Comparison of ENCODE assay signal across 17 cellular contexts in genomic region chr2:58137221-58137620, GRCh38.
DNase-seq lines count a peak whose midpoint lies in the region; ATAC-seq and TF ChIP-seq lines count a peak whose summit lies in the region.
"Had no signal": no experiment of that assay in that cellular context is flagged by ENCODE, and none has a peak within 500 bp of the region (broad histone marks: within the 10 kb centered on the region; RNA-seq: fewer than 3 reads in every experiment).

No MANE protein-coding gene starts in this region.

- H3K9me3 ChIP-seq in CD8-positive, alpha-beta memory T cell (ENCODE audit: low read length) = no peaks in the 10 kb centered on the region
- no peaks in the 10 kb centered on the region for H3K9me3 ChIP-seq in CD4-positive, alpha-beta T cell (ENCODE audit: control insufficient read depth, low read length)
- H3K9me3 ChIP-seq: adrenal gland, MG63, Peyer's patch had no signal

- no peak overlapping the region for H3K27ac Mint-ChIP-seq in CD8-positive, alpha-beta memory T cell
- H3K27ac Mint-ChIP-seq in activated CD8-positive, alpha-beta T cell treated with anti-CD3 and anti-CD28 coated beads for 36 hours = no peak overlapping the region
- no peak overlapping the region for H3K27ac Mint-ChIP-seq in CD4-positive, alpha-beta T cell
- H3K27ac Mint-ChIP-seq: B cell; natural killer cell treated with Interleukin-12 subunit alpha and Interleukin-12 subunit beta and Interleukin-15 and Interleukin-18, amount 100 ng/mL, for 72 hours had no signal

- H3K27me3 Mint-ChIP-seq in CD8-positive, alpha-beta memory T cell = no peaks in the 10 kb centered on the region
- no peaks in the 10 kb centered on the region for H3K27me3 Mint-ChIP-seq in activated CD8-positive, alpha-beta T cell treated with anti-CD3 and anti-CD28 coated beads for 36 hours
- no peaks in the 10 kb centered on the region for H3K27me3 Mint-ChIP-seq in CD4-positive, alpha-beta T cell
- H3K27me3 Mint-ChIP-seq: B cell; natural killer cell treated with Interleukin-12 subunit alpha and Interleukin-12 subunit beta and Interleukin-15 and Interleukin-18, amount 100 ng/mL, for 72 hours had no signal

- H3K4me1 Mint-ChIP-seq in CD8-positive, alpha-beta memory T cell = no peaks in the 10 kb centered on the region
- H3K4me1 Mint-ChIP-seq in activated CD8-positive, alpha-beta T cell treated with anti-CD3 and anti-CD28 coated beads for 36 hours (ENCODE audit: low read depth) = no peaks in the 10 kb centered on the region
- H3K4me1 Mint-ChIP-seq in CD4-positive, alpha-beta T cell (ENCODE audit: low read depth) = no peaks in the 10 kb centered on the region
- H3K4me1 Mint-ChIP-seq: B cell had no signal

- peak; percentile 62 for DNase-seq in EH (ENCODE audit: low read depth)
- DNase-seq in globus pallidus (ENCODE audit: low spot score) = peak; percentile 50
- no peak for DNase-seq in CD8-positive, alpha-beta memory T cell
- DNase-seq in activated CD8-positive, alpha-beta T cell treated with anti-CD3 and anti-CD28 coated beads for 36 hours = no peak
- DNase-seq in CD4-positive, alpha-beta T cell = no peak
- DNase-seq: activated CD8-positive, alpha-beta memory T cell treated with anti-CD3 and anti-CD28 coated beads, Interleukin-2, amount 50 U/mL, for 48 hours; MG63; NCI-H446; Peyer's patch had no signal

- CTCF ChIA-PET in CD8-positive, alpha-beta memory T cell (lab: Charles Lee) = no interaction called here
- CTCF ChIA-PET in activated CD8-positive, alpha-beta T cell treated with anti-CD3 and anti-CD28 coated beads for 36 hours (lab: Charles Lee) = no interaction called here
- CTCF ChIA-PET in CD4-positive, alpha-beta T cell (lab: Charles Lee) = no interaction called here

- no peak overlapping the region for H3K4me3 Mint-ChIP-seq in CD8-positive, alpha-beta memory T cell
- no peak overlapping the region for H3K4me3 Mint-ChIP-seq in activated CD8-positive, alpha-beta T cell treated with anti-CD3 and anti-CD28 coated beads for 36 hours
- H3K4me3 Mint-ChIP-seq in CD4-positive, alpha-beta T cell = no peak overlapping the region
- H3K4me3 Mint-ChIP-seq: B cell; natural killer cell treated with Interleukin-12 subunit alpha and Interleukin-12 subunit beta and Interleukin-15 and Interleukin-18, amount 100 ng/mL, for 72 hours had no signal

- peaks cover 0 to 51% (median 17%) of the 10 kb centered on the region in 3 donors for H3K36me3 Mint-ChIP-seq in CD8-positive, alpha-beta memory T cell
- H3K36me3 Mint-ChIP-seq in activated CD8-positive, alpha-beta T cell treated with anti-CD3 and anti-CD28 coated beads for 36 hours (ENCODE audit: low read depth) = peaks cover 14% of the 10 kb centered on the region
- peaks cover 56% of the 10 kb centered on the region for H3K36me3 Mint-ChIP-seq in CD4-positive, alpha-beta T cell (ENCODE audit: low read depth)

- no peaks in the 10 kb centered on the region for H3K9me3 Mint-ChIP-seq in CD8-positive, alpha-beta memory T cell
- no peaks in the 10 kb centered on the region for H3K9me3 Mint-ChIP-seq in activated CD8-positive, alpha-beta T cell treated with anti-CD3 and anti-CD28 coated beads for 36 hours
- no peaks in the 10 kb centered on the region for H3K9me3 Mint-ChIP-seq in CD4-positive, alpha-beta T cell
- H3K9me3 Mint-ChIP-seq: natural killer cell treated with Interleukin-12 subunit alpha and Interleukin-12 subunit beta and Interleukin-15 and Interleukin-18, amount 100 ng/mL, for 72 hours had no signal

- intact Hi-C loops in activated CD8-positive, alpha-beta T cell treated with anti-CD3 and anti-CD28 coated beads for 36 hours (cut with micrococcal nuclease) = no loop called here
- intact Hi-C loops in CD4-positive, alpha-beta T cell (cut with DNase I, micrococcal nuclease) = no loop called here

- no peaks in the 10 kb centered on the region for H3K4me1 ChIP-seq in CD8-positive, alpha-beta memory T cell (ENCODE audit: insufficient read depth, low read length)
- H3K4me1 ChIP-seq: Peyer's patch had no signal

- H3K27me3 ChIP-seq in CD8-positive, alpha-beta memory T cell (ENCODE audit: insufficient read depth, low read length, poor library complexity, severe bottlenecking) = no peaks in the 10 kb centered on the region
- H3K27me3 ChIP-seq in CD4-positive, alpha-beta T cell (ENCODE audit: control insufficient read depth, insufficient read depth, low read length) = no peaks in the 10 kb centered on the region
- H3K27me3 ChIP-seq: adrenal gland, MG63, Peyer's patch had no signal

- H3K27ac ChIP-seq in angular gyrus (ENCODE audit: low read depth, low read length) = peak overlapping the region; percentile 8
- no peak overlapping the region for H3K27ac ChIP-seq in CD8-positive, alpha-beta memory T cell (ENCODE audit: low read depth, low read length)
- H3K27ac ChIP-seq in CD4-positive, alpha-beta T cell (ENCODE audit: low read depth, low read length) = no peak overlapping the region
- H3K27ac ChIP-seq: adrenal gland, epithelial cell of prostate, Peyer's patch had no signal

- POLR2A ChIA-PET in CD8-positive, alpha-beta memory T cell (lab: Charles Lee) = no interaction called here
- POLR2A ChIA-PET in activated CD8-positive, alpha-beta T cell treated with anti-CD3 and anti-CD28 coated beads for 36 hours (lab: Charles Lee) = no interaction called here
- POLR2A ChIA-PET in CD4-positive, alpha-beta T cell (lab: Charles Lee) = no interaction called here

- no peak for TF ChIP-seq CTCF in activated CD8-positive, alpha-beta T cell treated with anti-CD3 and anti-CD28 coated beads for 36 hours (IDR thresholded peaks at IDR 0.05)
- TF ChIP-seq CTCF in CD4-positive, alpha-beta T cell (IDR thresholded peaks at IDR 0.05) = no peak

- ATAC-seq in HG03159 (IDR thresholded peaks at IDR 0.05; ENCODE audit: unreplicated experiment) = peak; percentile 79
- ATAC-seq in activated CD8-positive, alpha-beta T cell treated with anti-CD3 and anti-CD28 coated beads for 36 hours = no peak
- no peak for ATAC-seq in GM21528 (IDR thresholded peaks at IDR 0.05; ENCODE audit: low FRiP score, unreplicated experiment)
- no peak for ATAC-seq in CD4-positive, alpha-beta T cell (ENCODE audit: poor library complexity)
- ATAC-seq: natural killer cell treated with Interleukin-12 subunit alpha and Interleukin-12 subunit beta and Interleukin-15 and Interleukin-18, amount 100 ng/mL, for 72 hours had no signal

- no peaks in the 10 kb centered on the region for H3K36me3 ChIP-seq in CD8-positive, alpha-beta memory T cell (ENCODE audit: insufficient read depth, low read length)
- H3K36me3 ChIP-seq: adrenal gland, Peyer's patch had no signal

- H3K4me3 ChIP-seq in CD8-positive, alpha-beta memory T cell (ENCODE audit: low read length) = no peak overlapping the region
- H3K4me3 ChIP-seq: adrenal gland, MG63, Peyer's patch, smooth muscle cell had no signal

Comparison
In these comparisons a context has a peak if more than half of its experiments do, and no peak if none do; other contexts are left out.
1. DNase-seq: peak in EH (single experiment) and globus pallidus (single experiment); none in CD8-positive, alpha-beta memory T cell (0 of 5), activated CD8-positive, alpha-beta T cell treated with anti-CD3 and anti-CD28 coated beads for 36 hours (single experiment) and CD4-positive, alpha-beta T cell (0 of 10).